ENCODE assay signal across 26 cellular contexts in the genomic region with DNA sequence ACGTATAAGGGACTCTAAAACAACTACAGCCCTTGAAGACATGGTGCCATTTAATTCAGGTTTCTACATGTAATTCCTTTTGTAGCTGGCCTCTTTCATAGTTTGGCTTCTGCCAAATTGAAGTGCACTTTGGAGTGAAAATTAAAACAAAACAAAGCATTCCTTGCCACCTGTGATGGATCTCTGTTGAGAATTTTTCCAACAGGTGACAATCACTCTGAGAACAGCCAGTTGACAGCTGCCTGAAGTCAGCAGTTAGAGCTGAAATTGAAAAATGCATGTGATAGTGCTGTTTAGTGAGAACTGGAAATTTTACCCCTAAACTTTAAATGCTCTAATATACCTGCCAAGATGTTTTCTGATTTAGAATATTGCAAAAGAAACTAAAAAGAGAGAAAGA.
DNase-seq lines count a peak whose midpoint lies in the region; ATAC-seq and TF ChIP-seq lines count a peak whose summit lies in the region.
"Had no signal": no experiment of that assay in that cellular context is flagged by ENCODE, and none has a peak within 500 bp of the region (broad histone marks: within the 10 kb centered on the region; RNA-seq: fewer than 3 reads in every experiment).

No MANE protein-coding gene starts in this region.

- TF ChIP-seq EP300 in neural cell (conservative IDR thresholded peaks at IDR 0.05; ENCODE audit: poor library complexity, severe bottlenecking): peak; percentile 88

- intact Hi-C loops in Right ventricle myocardium inferior (cut with DNase I): no loop called here

- H3K9me3 ChIP-seq in neural cell (ENCODE audit: low read length): no peaks in the 10 kb centered on the region
- H3K9me3 ChIP-seq: A549; BE2C; BLaER1; BLaER1 treated with 17β-estradiol and CSF1 and Interleukin-3, amounts not matched to agents 10 nM and 100 nM; Caco-2 had no signal

- no peak overlapping the region for H3K27ac ChIP-seq in neural cell (ENCODE audit: low read length)
- H3K27ac ChIP-seq: 22Rv1; A549; BLaER1; BLaER1 treated with 17β-estradiol and CSF1 and Interleukin-3, amounts not matched to agents 10 nM and 100 nM; C4-2B had no signal

- H3K9ac ChIP-seq in neural cell (ENCODE audit: low read length): no peak overlapping the region
- H3K9ac ChIP-seq: BLaER1; BLaER1 treated with 17β-estradiol and CSF1 and Interleukin-3, amounts not matched to agents 10 nM and 100 nM had no signal

- H3K79me2 ChIP-seq in neural cell (replicated peaks; ENCODE audit: insufficient read depth, low read length): no peaks in the 10 kb centered on the region

- H3K9me2 ChIP-seq in neural cell (ENCODE audit: insufficient read depth, low read length): no peaks in the 10 kb centered on the region

- no peak overlapping the region for H2AFZ ChIP-seq in neural cell (ENCODE audit: low read depth, low read length)

- H3K36me3 ChIP-seq in neural cell (ENCODE audit: insufficient read depth, low read length): no peaks in the 10 kb centered on the region
- H3K36me3 ChIP-seq: BE2C; BLaER1; BLaER1 treated with 17β-estradiol and CSF1 and Interleukin-3, amounts not matched to agents 10 nM and 100 nM had no signal

- TF ChIP-seq RAD21 in neural cell (conservative IDR thresholded peaks at IDR 0.05): no peak

- DNase-seq in Right ventricle myocardium inferior (ENCODE audit: missing footprints): no peak
- DNase-seq: 8988T; ACHN; AML-193; BE2C; C1 segment of cervical spinal cord; Caco-2; Calu3; CD4-positive, alpha-beta memory T cell; CD4-positive, alpha-beta T cell; CD4-positive, CD25-positive, alpha-beta regulatory T cell; CD8-positive, alpha-beta memory T cell; CD8-positive, alpha-beta T cell; COR-L47; DMS 273 treated with DMSO at 0.1 percent for 48 hours; DMS153; DMS53; DMS79; DMS79 treated with DMSO at 0.1 percent for 48 hours; DND-41 had no signal

- no peak overlapping the region for H3K4me3 ChIP-seq in neural cell (ENCODE audit: low read length)
- H3K4me3 ChIP-seq: A549; BLaER1; BLaER1 treated with 17β-estradiol and CSF1 and Interleukin-3, amounts not matched to agents 10 nM and 100 nM had no signal

- no peaks in the 10 kb centered on the region for H3K27me3 ChIP-seq in neural cell (ENCODE audit: insufficient read depth, low read depth, low read length)
- H3K27me3 ChIP-seq: BE2C; BLaER1; BLaER1 treated with 17β-estradiol and CSF1 and Interleukin-3, amounts not matched to agents 10 nM and 100 nM had no signal

- H4K20me1 ChIP-seq in neural cell (ENCODE audit: insufficient read depth): no peaks in the 10 kb centered on the region
- H4K20me1 ChIP-seq: BLaER1; BLaER1 treated with 17β-estradiol and CSF1 and Interleukin-3, amounts not matched to agents 10 nM and 100 nM had no signal

- no peak for TF ChIP-seq CTCF in neural cell (IDR thresholded peaks at IDR 0.05; ENCODE audit: poor library complexity, severe bottlenecking)

- ATAC-seq in Right ventricle myocardium inferior: no peak
- ATAC-seq: A549; CD8-positive, alpha-beta T cell had no signal

- no peaks in the 10 kb centered on the region for H3F3A ChIP-seq in neural cell (ENCODE audit: insufficient read depth, low read length, poor library complexity, severe bottlenecking)

- no peak overlapping the region for H3K4me2 ChIP-seq in neural cell (ENCODE audit: low read length)
- H3K4me2 ChIP-seq: A549; BLaER1; BLaER1 treated with 17β-estradiol and CSF1 and Interleukin-3, amounts not matched to agents 10 nM and 100 nM had no signal

TF ChIP-seq in neural cell, 6 proteins besides CTCF, POLR2A, EP300 and RAD21:
- TF ChIP-seq, protein P1, sequence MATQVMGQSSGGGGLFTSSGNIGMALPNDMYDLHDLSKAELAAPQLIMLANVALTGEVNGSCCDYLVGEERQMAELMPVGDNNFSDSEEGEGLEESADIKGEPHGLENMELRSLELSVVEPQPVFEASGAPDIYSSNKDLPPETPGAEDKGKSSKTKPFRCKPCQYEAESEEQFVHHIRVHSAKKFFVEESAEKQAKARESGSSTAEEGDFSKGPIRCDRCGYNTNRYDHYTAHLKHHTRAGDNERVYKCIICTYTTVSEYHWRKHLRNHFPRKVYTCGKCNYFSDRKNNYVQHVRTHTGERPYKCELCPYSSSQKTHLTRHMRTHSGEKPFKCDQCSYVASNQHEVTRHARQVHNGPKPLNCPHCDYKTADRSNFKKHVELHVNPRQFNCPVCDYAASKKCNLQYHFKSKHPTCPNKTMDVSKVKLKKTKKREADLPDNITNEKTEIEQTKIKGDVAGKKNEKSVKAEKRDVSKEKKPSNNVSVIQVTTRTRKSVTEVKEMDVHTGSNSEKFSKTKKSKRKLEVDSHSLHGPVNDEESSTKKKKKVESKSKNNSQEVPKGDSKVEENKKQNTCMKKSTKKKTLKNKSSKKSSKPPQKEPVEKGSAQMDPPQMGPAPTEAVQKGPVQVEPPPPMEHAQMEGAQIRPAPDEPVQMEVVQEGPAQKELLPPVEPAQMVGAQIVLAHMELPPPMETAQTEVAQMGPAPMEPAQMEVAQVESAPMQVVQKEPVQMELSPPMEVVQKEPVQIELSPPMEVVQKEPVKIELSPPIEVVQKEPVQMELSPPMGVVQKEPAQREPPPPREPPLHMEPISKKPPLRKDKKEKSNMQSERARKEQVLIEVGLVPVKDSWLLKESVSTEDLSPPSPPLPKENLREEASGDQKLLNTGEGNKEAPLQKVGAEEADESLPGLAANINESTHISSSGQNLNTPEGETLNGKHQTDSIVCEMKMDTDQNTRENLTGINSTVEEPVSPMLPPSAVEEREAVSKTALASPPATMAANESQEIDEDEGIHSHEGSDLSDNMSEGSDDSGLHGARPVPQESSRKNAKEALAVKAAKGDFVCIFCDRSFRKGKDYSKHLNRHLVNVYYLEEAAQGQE (IDR thresholded peaks at IDR 0.05; ENCODE audit: borderline replicate concordance): peak; percentile 87
- TF ChIP-seq TAF1 (IDR thresholded peaks at IDR 0.05; ENCODE audit: low read depth): no peak
- TF ChIP-seq POLR2AphosphoS5 (IDR thresholded peaks at IDR 0.05): peak; percentile 59
